ENCODE assay signal across 9 cellular contexts in the genomic region with DNA sequence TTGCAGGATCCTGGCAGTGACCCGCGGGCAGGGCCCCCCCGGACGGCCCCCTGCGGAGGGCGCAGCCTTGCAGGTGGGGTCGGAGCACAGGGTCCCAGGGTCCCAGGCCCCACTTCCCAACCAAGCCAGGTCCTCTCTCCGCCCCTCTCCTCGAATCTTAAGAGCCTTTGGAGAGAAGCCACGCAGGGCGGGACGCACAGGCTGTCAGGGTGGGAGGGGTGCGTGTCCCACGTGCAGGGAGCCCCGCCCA. TPM values are rescaled to one million over a fixed set of nuclear protein-coding genes. Genes with fewer than 3 reads are reported as not detected.
DNase-seq lines count a peak whose midpoint lies in the region; ATAC-seq lines count a peak whose summit lies in the region.
"Had no signal": no experiment of that assay in that cellular context is flagged by ENCODE, and none has a peak within 500 bp of the region (broad histone marks: within the 10 kb centered on the region; RNA-seq: fewer than 3 reads in every experiment).

No MANE protein-coding gene starts in this region.

- H3K36me3 Mint-ChIP-seq in activated naive CD8-positive, alpha-beta T cell treated with anti-CD3 and anti-CD28 coated beads, Interleukin-2, amount 50 U/mL, for 24 hours (ENCODE audit: low read depth) = no peaks in the 10 kb centered on the region
- H3K36me3 Mint-ChIP-seq: activated naive CD4-positive, alpha-beta T cell treated with anti-CD3 and anti-CD28 coated beads, Interleukin-2, amount 50 U/mL, for 24 hours had no signal

- H3K4me1 Mint-ChIP-seq in activated naive CD8-positive, alpha-beta T cell treated with anti-CD3 and anti-CD28 coated beads, Interleukin-2, amount 50 U/mL, for 24 hours = peaks cover 2% of the 10 kb centered on the region
- H3K4me1 Mint-ChIP-seq: activated naive CD4-positive, alpha-beta T cell treated with anti-CD3 and anti-CD28 coated beads, Interleukin-2, amount 50 U/mL, for 24 hours had no signal

- H3K36me3 ChIP-seq in GM23248 (ENCODE audit: low read depth) = no peaks in the 10 kb centered on the region
- no peaks in the 10 kb centered on the region for H3K36me3 ChIP-seq in skeletal muscle tissue (ENCODE audit: control insufficient read depth in 3 of 3, insufficient read depth in 3 of 3, low read length in 3 of 3)

- no peaks in the 10 kb centered on the region for H4K20me1 ChIP-seq in GM23248 (ENCODE audit: insufficient read depth)

- H3K9ac ChIP-seq in GM23248 (no peak overlapping the region), skeletal muscle tissue (ENCODE audit: low read depth in 1 of 3, low read length in 3 of 3) (peak overlapping the region; percentile 51 to 80 (median 53))

- H3K27ac ChIP-seq in GM23248 (no peak overlapping the region), skeletal muscle tissue (ENCODE audit: low read depth, low read length) (peak overlapping the region; percentile 83)

- H3K4me1 ChIP-seq in GM23248 (ENCODE audit: insufficient read depth) (no peaks in the 10 kb centered on the region), skeletal muscle tissue (ENCODE audit: control insufficient read depth in 3 of 3, insufficient read depth in 3 of 3, low read length in 3 of 3) (peaks cover 12 to 26% (median 25%) of the 10 kb centered on the region in 3 donors)

- H3F3A ChIP-seq in GM23248 (ENCODE audit: insufficient read depth) = no peaks in the 10 kb centered on the region

- peaks cover 29% of the 10 kb centered on the region for H3K27me3 Mint-ChIP-seq in activated naive CD8-positive, alpha-beta T cell treated with anti-CD3 and anti-CD28 coated beads, Interleukin-2, amount 50 U/mL, for 24 hours

- in situ Hi-C loops in GM23248 (cut with MboI) = no loop called here

- no peak overlapping the region for H3K4me3 Mint-ChIP-seq in activated naive CD8-positive, alpha-beta T cell treated with anti-CD3 and anti-CD28 coated beads, Interleukin-2, amount 50 U/mL, for 24 hours
- H3K4me3 Mint-ChIP-seq: activated naive CD4-positive, alpha-beta T cell treated with anti-CD3 and anti-CD28 coated beads, Interleukin-2, amount 50 U/mL, for 24 hours had no signal

- H3K9me2 ChIP-seq in GM23248 (ENCODE audit: insufficient read depth) = no peaks in the 10 kb centered on the region

- no peak for ATAC-seq in HG03565 (IDR thresholded peaks at IDR 0.05; ENCODE audit: unreplicated experiment)
- no peak for ATAC-seq in activated naive CD8-positive, alpha-beta T cell treated with anti-CD3 and anti-CD28 coated beads, Interleukin-2, amount 50 U/mL, for 24 hours
- ATAC-seq in GM18858 (IDR thresholded peaks at IDR 0.05; ENCODE audit: unreplicated experiment) = no peak

- no peaks in the 10 kb centered on the region for H3K9me3 Mint-ChIP-seq in activated naive CD8-positive, alpha-beta T cell treated with anti-CD3 and anti-CD28 coated beads, Interleukin-2, amount 50 U/mL, for 24 hours
- H3K9me3 Mint-ChIP-seq: activated naive CD4-positive, alpha-beta T cell treated with anti-CD3 and anti-CD28 coated beads, Interleukin-2, amount 50 U/mL, for 24 hours had no signal

- no peaks in the 10 kb centered on the region for H3K9me3 ChIP-seq in GM23248 (ENCODE audit: low read depth)
- no peaks in the 10 kb centered on the region for H3K9me3 ChIP-seq in skeletal muscle tissue (ENCODE audit: control insufficient read depth in 3 of 3, low read length in 3 of 3)

- peaks cover 10% of the 10 kb centered on the region for H3K27me3 ChIP-seq in GM23248 (replicated peaks; ENCODE audit: insufficient read depth)
- H3K27me3 ChIP-seq in skeletal muscle tissue (ENCODE audit: control insufficient read depth in 3 of 3, insufficient read depth in 3 of 3, low read length in 3 of 3) = peaks cover 7 to 14% (median 14%) of the 10 kb centered on the region in 3 donors

- no peaks in the 10 kb centered on the region for H3K79me2 ChIP-seq in GM23248 (ENCODE audit: insufficient read depth)

- WGBS in GM23248 (ENCODE audit: low coverage in 1 of 2, low lambda C conversion rate in 2 of 2, missing lambda C conversion rate in 2 of 2), 2 experiments = 2% methylated on average over 8 of the region's 15 CpGs; no CpG with 5 or more reads in 1 of the 2 experiments

- H2AFZ ChIP-seq in GM23248 = peak overlapping the region; percentile 60; the same call in 1 of the 2 replicates

- DNase-seq in GM23248 = peak; percentile 89
- peak; percentile 82 for DNase-seq in NCI-H69 (lab: John Stamatoyannopoulos, UW)
- peak; percentile 57 for DNase-seq in fibroblast of the conjunctiva (ENCODE audit: low read depth)
- no peak for DNase-seq in SKM-1 (lab: John Stamatoyannopoulos, UW; ENCODE audit: unreplicated experiment)
- DNase-seq in activated naive CD8-positive, alpha-beta T cell treated with anti-CD3 and anti-CD28 coated beads, Interleukin-2, amount 50 U/mL, for 24 hours = no peak

- H3K4me2 ChIP-seq in GM23248 (ENCODE audit: unreplicated experiment) = peak overlapping the region; percentile 68

- H3K4me3 ChIP-seq in GM23248 (peak overlapping the region; percentile 48), skeletal muscle tissue (ENCODE audit: low read length in 3 of 3) (peak overlapping the region; percentile 48 to 61 (median 52))

- H3K27ac Mint-ChIP-seq in activated naive CD8-positive, alpha-beta T cell treated with anti-CD3 and anti-CD28 coated beads, Interleukin-2, amount 50 U/mL, for 24 hours = no peak overlapping the region
- H3K27ac Mint-ChIP-seq: activated naive CD4-positive, alpha-beta T cell treated with anti-CD3 and anti-CD28 coated beads, Interleukin-2, amount 50 U/mL, for 24 hours had no signal

RNA-seq across cellular contexts. Expression of a gene that starts 18.4 kb away (rescaled TPM):
- 13.7 and 15.3 TPM in 2 replicates for total RNA-seq in GM23248 (2014; rRNA removed; shearing (Covaris generic))
- polyA plus RNA-seq in GM23248 (2016; fragmentation: Nextera tagmentation; extraction: Ambion mirVana) = 15.3 and 15.7 TPM in 2 replicates
- 51.7 TPM for total RNA-seq in skeletal muscle tissue

RNA-seq across cellular contexts. Expression of a gene that starts 43.0 kb away (rescaled TPM):
- 50.8 and 58.3 TPM in 2 replicates for total RNA-seq in GM23248 (2014; rRNA removed; shearing (Covaris generic))
- polyA plus RNA-seq in GM23248 (2016; fragmentation: Nextera tagmentation; extraction: Ambion mirVana) = 68.7 and 80.3 TPM in 2 replicates
- 27.1 TPM for total RNA-seq in skeletal muscle tissue

Comparison
In these comparisons a context has a peak if more than half of its experiments do, and no peak if none do; other contexts are left out.
1. DNase-seq: peak in GM23248 (single experiment), NCI-H69 (single experiment) and fibroblast of the conjunctiva (single experiment); none in SKM-1 (single experiment) and activated naive CD8-positive, alpha-beta T cell treated with anti-CD3 and anti-CD28 coated beads, Interleukin-2, amount 50 U/mL, for 24 hours (single experiment).